Comparison of ENCODE assay signal across 17 cellular contexts in the genomic region with DNA sequence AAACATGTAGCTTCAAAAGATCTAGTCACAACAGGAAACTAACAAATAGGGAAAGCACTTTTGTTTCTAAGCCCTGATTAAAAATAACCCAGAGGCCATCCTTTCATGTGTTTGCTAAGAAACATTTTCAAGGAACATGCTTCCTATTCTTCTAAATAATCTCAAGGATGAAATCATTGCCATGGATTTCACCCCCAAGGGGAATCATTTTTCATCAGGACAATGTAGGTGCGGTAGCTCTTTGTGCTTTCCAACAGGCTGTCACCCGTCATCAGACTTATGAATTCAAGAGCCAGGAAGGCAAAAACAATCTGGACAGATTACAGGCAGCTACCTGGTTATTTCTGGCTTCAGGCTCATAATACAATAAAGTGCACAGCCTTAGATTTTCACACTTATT. TPM values are rescaled to one million over a fixed set of nuclear protein-coding genes. Genes with fewer than 3 reads are reported as not detected.
DNase-seq lines count a peak whose midpoint lies in the region; ATAC-seq and TF ChIP-seq lines count a peak whose summit lies in the region.
"Had no signal": no experiment of that assay in that cellular context is flagged by ENCODE, and none has a peak within 500 bp of the region (broad histone marks: within the 10 kb centered on the region; RNA-seq: fewer than 3 reads in every experiment).

No MANE protein-coding gene starts in this region.

- no peak overlapping the region for H3K4me3 Mint-ChIP-seq in type B pancreatic cell
- H3K4me3 Mint-ChIP-seq: CD14-positive monocyte; CD8-positive, alpha-beta T cell; GM23338 had no signal

- DNase-seq in NCI-H2227 (lab: John Stamatoyannopoulos, UW; ENCODE audit: unreplicated experiment): peak; percentile 2
- no peak for DNase-seq in NCI-H2227 treated with DMSO at 0.1 percent for 48 hours (lab: John Stamatoyannopoulos, UW)
- no peak for DNase-seq in dorsolateral prefrontal cortex
- peak; percentile 3 for DNase-seq in left kidney (ENCODE audit: low read depth, low spot score)
- no peak for DNase-seq in type B pancreatic cell (ENCODE audit: extremely low spot score, unreplicated experiment)
- no peak for DNase-seq in HCEC 1CT
- DNase-seq: CD8-positive, alpha-beta T cell; COR-L47; DND-41; GDM1; H7 had no signal

- peak overlapping the region in 34 of 59 donors; percentile 1 to 72 (median 44) for H3K27ac ChIP-seq in dorsolateral prefrontal cortex
- H3K27ac ChIP-seq: 22Rv1, HL-60 had no signal

- intact Hi-C loops in dorsolateral prefrontal cortex (cut with DNase I): no loop called here

- no peak for ATAC-seq in HG02973 (IDR thresholded peaks at IDR 0.05; ENCODE audit: unreplicated experiment)
- ATAC-seq in GM21423 (IDR thresholded peaks at IDR 0.05; ENCODE audit: unreplicated experiment): no peak
- ATAC-seq: CD8-positive, alpha-beta T cell; GM23338 had no signal

- TF ChIP-seq CTCF in dorsolateral prefrontal cortex (IDR thresholded peaks at IDR 0.05 in 54 of 56, conservative IDR thresholded peaks at IDR 0.05 in 2 of 56; ENCODE audit: low read depth in 1 of 56, partially characterized antibody in 56 of 56) (no peak), type B pancreatic cell (conservative IDR thresholded peaks at IDR 0.05) (no peak)

- H3K9me3 Mint-ChIP-seq in type B pancreatic cell: no peaks in the 10 kb centered on the region
- H3K9me3 Mint-ChIP-seq: CD14-positive monocyte; CD8-positive, alpha-beta T cell; GM23338 had no signal

- H3K4me1 Mint-ChIP-seq in type B pancreatic cell (ENCODE audit: unreplicated experiment): peaks cover 5% of the 10 kb centered on the region
- H3K4me1 Mint-ChIP-seq: CD14-positive monocyte had no signal

- H3K27me3 Mint-ChIP-seq in type B pancreatic cell: peaks cover 5% of the 10 kb centered on the region

- H3K27me3 ChIP-seq in dorsolateral prefrontal cortex: no peaks in the 10 kb centered on the region

- no peak overlapping the region for H3K4me3 ChIP-seq in dorsolateral prefrontal cortex
- H3K4me3 ChIP-seq: GM23338 had no signal

- no peaks in the 10 kb centered on the region for H3K36me3 Mint-ChIP-seq in type B pancreatic cell
- H3K36me3 Mint-ChIP-seq: CD14-positive monocyte; CD8-positive, alpha-beta T cell had no signal

- peak overlapping the region; percentile 61 for H3K27ac Mint-ChIP-seq in type B pancreatic cell
- H3K27ac Mint-ChIP-seq: CD14-positive monocyte; CD8-positive, alpha-beta T cell; GM23338 had no signal

RNA-seq across cellular contexts. Expression of a gene that starts 20.0 kb away (rescaled TPM):
- 100 to 1,000 TPM in 6 of 120 experiments, 10 to 100 TPM in 114; 10.9 to 126 (median 52.2) TPM for total RNA-seq in dorsolateral prefrontal cortex
- 13.6 and 49.2 TPM in 2 replicates for total RNA-seq in type B pancreatic cell (ENCODE audit: low replicate concordance)
- total RNA-seq: CD8-positive, alpha-beta T cell had no signal

Comparison
In these comparisons a context has a peak if more than half of its experiments do, and no peak if none do; other contexts are left out.
1. DNase-seq: peak in NCI-H2227 (single experiment) and left kidney (single experiment); none in NCI-H2227 treated with DMSO at 0.1 percent for 48 hours (single experiment), dorsolateral prefrontal cortex (0 of 10), type B pancreatic cell (single experiment) and HCEC 1CT (single experiment).